8 cellular contexts compared by ENCODE assay signal in the genomic region with DNA sequence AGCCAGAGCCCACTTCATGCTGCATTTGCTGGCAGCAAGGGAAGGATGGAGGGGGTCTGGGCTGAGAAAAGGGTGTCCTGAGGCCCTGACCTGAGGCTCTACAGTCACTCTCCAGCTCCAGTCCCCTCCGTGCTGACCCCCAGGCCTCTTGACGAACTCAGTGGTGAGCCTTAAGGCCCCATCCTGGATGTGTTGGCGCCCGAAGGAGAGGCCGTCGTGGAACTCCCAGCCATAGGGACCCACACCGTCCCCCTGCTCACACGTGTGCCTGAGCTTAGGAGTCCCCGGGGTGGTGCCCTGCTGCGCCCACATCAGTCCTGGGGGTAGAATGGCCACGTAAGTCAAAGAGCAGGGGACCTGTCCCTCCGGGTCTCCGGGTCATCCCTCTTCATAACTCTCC. TPM values are rescaled to one million over a fixed set of nuclear protein-coding genes. Genes with fewer than 3 reads are reported as not detected.
A peak's percentile ranks its signal among the peaks of the same experiment; 100 is the strongest.
DNase-seq lines count a peak whose midpoint lies in the region; ATAC-seq and TF ChIP-seq lines count a peak whose summit lies in the region.

No MANE protein-coding gene starts in this region.

- POLR2A ChIA-PET in activated naive CD8-positive, alpha-beta T cell treated with anti-CD3 and anti-CD28 coated beads, Interleukin-2, amount 10 ng/mL, durations not matched to agents 7 days and 5 days (lab: Charles Lee): interaction anchor here (0.6 to 1.6 kb wide), 8 partner anchors 10 to 178 kb away, joined by 3 to 11 read pairs (median 4); a partner anchor contains a TSS

- in situ Hi-C loops in G401 (cut with HindIII; ENCODE audit: low sequenced_read_pairs): no loop called here

- H3K4me1 ChIP-seq in tibial artery: peaks cover 0 to 23% (median 18%) of the 10 kb centered on the region in 4 donors

- H3K27me3 ChIP-seq in tibial artery: no peaks in the 10 kb centered on the region

- H3K4me3 ChIP-seq in tibial artery: peak overlapping the region; percentile 63 to 79

- H3K9me3 ChIP-seq in tibial artery: no peaks in the 10 kb centered on the region

- H3K27me3 Mint-ChIP-seq in activated T-cell treated with anti-CD3 and anti-CD28 coated beads, Interleukin-2, amount 50 U/mL, for 4 hours (ENCODE audit: low read depth): no peaks in the 10 kb centered on the region
- H3K27me3 Mint-ChIP-seq in activated naive CD8-positive, alpha-beta T cell treated with anti-CD3 and anti-CD28 coated beads, Interleukin-2, amount 10 ng/mL, durations not matched to agents 7 days and 5 days: no peaks in the 10 kb centered on the region

- ATAC-seq in activated T-cell treated with anti-CD3 and anti-CD28 coated beads, Interleukin-2, amount 50 U/mL, for 4 hours: peak; percentile 3 to 5
- ATAC-seq in activated naive CD8-positive, alpha-beta T cell treated with anti-CD3 and anti-CD28 coated beads, Interleukin-2, amount 10 ng/mL, durations not matched to agents 7 days and 5 days (ENCODE audit: low read depth): no peak

- H3K27ac Mint-ChIP-seq in activated naive CD8-positive, alpha-beta T cell treated with anti-CD3 and anti-CD28 coated beads, Interleukin-2, amount 10 ng/mL, durations not matched to agents 7 days and 5 days: peak overlapping the region; percentile 83

- H3K36me3 Mint-ChIP-seq in activated T-cell treated with anti-CD3 and anti-CD28 coated beads, Interleukin-2, amount 50 U/mL, for 4 hours (ENCODE audit: insufficient read depth): peaks cover 11% of the 10 kb centered on the region
- peaks cover 7% of the 10 kb centered on the region for H3K36me3 Mint-ChIP-seq in activated naive CD8-positive, alpha-beta T cell treated with anti-CD3 and anti-CD28 coated beads, Interleukin-2, amount 10 ng/mL, durations not matched to agents 7 days and 5 days

- peak overlapping the region; percentile 81 to 88 for H3K27ac ChIP-seq in tibial artery

- DNase-seq in activated T-cell treated with anti-CD3 and anti-CD28 coated beads, Interleukin-2, amount 50 U/mL, for 4 hours: no peak
- no peak for DNase-seq in activated T-cell treated with anti-CD3 and anti-CD28 coated beads for 4 hours
- DNase-seq in activated naive CD8-positive, alpha-beta T cell treated with anti-CD3 and anti-CD28 coated beads, Interleukin-2, amount 10 ng/mL, durations not matched to agents 7 days and 5 days: no peak
- peak; percentile 13 for DNase-seq in kidney tubule cell (ENCODE audit: low spot score)
- no peak for DNase-seq in tibial artery
- DNase-seq in G401 (ENCODE audit: low spot score): no peak
- no peak for DNase-seq in EL
- no peak for DNase-seq in mucosa of gallbladder (ENCODE audit: low spot score)

- H3K4me3 Mint-ChIP-seq in activated T-cell treated with anti-CD3 and anti-CD28 coated beads, Interleukin-2, amount 50 U/mL, for 4 hours: peak overlapping the region; percentile 96
- H3K4me3 Mint-ChIP-seq in activated naive CD8-positive, alpha-beta T cell treated with anti-CD3 and anti-CD28 coated beads, Interleukin-2, amount 10 ng/mL, durations not matched to agents 7 days and 5 days: peak overlapping the region; percentile 99

- no peak for TF ChIP-seq CTCF in tibial artery (IDR thresholded peaks at IDR 0.05)

- no peaks in the 10 kb centered on the region for H3K9me3 Mint-ChIP-seq in activated T-cell treated with anti-CD3 and anti-CD28 coated beads, Interleukin-2, amount 50 U/mL, for 4 hours
- no peaks in the 10 kb centered on the region for H3K9me3 Mint-ChIP-seq in activated naive CD8-positive, alpha-beta T cell treated with anti-CD3 and anti-CD28 coated beads, Interleukin-2, amount 10 ng/mL, durations not matched to agents 7 days and 5 days

- peaks cover 28% of the 10 kb centered on the region for H3K4me1 Mint-ChIP-seq in activated T-cell treated with anti-CD3 and anti-CD28 coated beads, Interleukin-2, amount 50 U/mL, for 4 hours (ENCODE audit: low read depth)
- peaks cover 24% of the 10 kb centered on the region for H3K4me1 Mint-ChIP-seq in activated naive CD8-positive, alpha-beta T cell treated with anti-CD3 and anti-CD28 coated beads, Interleukin-2, amount 10 ng/mL, durations not matched to agents 7 days and 5 days

- peaks cover 0 to 27% (median 10%) of the 10 kb centered on the region in 3 donors for H3K36me3 ChIP-seq in tibial artery

- intact Hi-C loops in tibial artery (cut with DNase I; ENCODE audit: low total_unique reads): no loop called here

RNA-seq across cellular contexts. Expression of a gene that starts 0.8 kb away (rescaled TPM):
- total RNA-seq in activated T-cell treated with anti-CD3 and anti-CD28 coated beads, Interleukin-2, amount 50 U/mL, for 4 hours: 100 to 1,000 TPM in 2 of 3 donors, 10 to 100 TPM in 1; 98.7 to 107 (median 103) TPM
- total RNA-seq in activated naive CD8-positive, alpha-beta T cell treated with anti-CD3 and anti-CD28 coated beads, Interleukin-2, amount 10 ng/mL, durations not matched to agents 7 days and 5 days: 10 to 100 TPM; 66.1 to 68.7 TPM
- total RNA-seq in G401 (2014; rRNA removed; shearing (Covaris generic)): 77.5 and 88.6 TPM in 2 replicates
- total RNA-seq in mucosa of gallbladder: 80.0 TPM

RNA-seq across cellular contexts. Expression of a gene that starts 6.2 kb away (rescaled TPM):
- total RNA-seq in activated T-cell treated with anti-CD3 and anti-CD28 coated beads, Interleukin-2, amount 50 U/mL, for 4 hours: 10 to 100 TPM; 19.3 to 21.5 (median 19.4) TPM
- 10 to 100 TPM; 66.8 to 69.6 TPM for total RNA-seq in activated naive CD8-positive, alpha-beta T cell treated with anti-CD3 and anti-CD28 coated beads, Interleukin-2, amount 10 ng/mL, durations not matched to agents 7 days and 5 days
- 59.6 and 72.2 TPM in 2 replicates for total RNA-seq in G401 (2014; rRNA removed; shearing (Covaris generic))
- total RNA-seq in mucosa of gallbladder: 132 TPM

RNA-seq across cellular contexts. Expression of a gene that starts 8.1 kb away (rescaled TPM):
- total RNA-seq in activated T-cell treated with anti-CD3 and anti-CD28 coated beads, Interleukin-2, amount 50 U/mL, for 4 hours: 100 to 1,000 TPM; 105 to 106 (median 106) TPM
- total RNA-seq in activated naive CD8-positive, alpha-beta T cell treated with anti-CD3 and anti-CD28 coated beads, Interleukin-2, amount 10 ng/mL, durations not matched to agents 7 days and 5 days: 10 to 100 TPM; 91.6 to 92.1 TPM
- 33.2 and 58.9 TPM in 2 replicates for total RNA-seq in G401 (2014; rRNA removed; shearing (Covaris generic))
- total RNA-seq in mucosa of gallbladder: 80.9 TPM

RNA-seq across cellular contexts. Expression of a gene that starts 9.5 kb away (rescaled TPM):
- 10 to 100 TPM; 49.3 to 72.6 (median 55.8) TPM for total RNA-seq in activated T-cell treated with anti-CD3 and anti-CD28 coated beads, Interleukin-2, amount 50 U/mL, for 4 hours
- total RNA-seq in activated naive CD8-positive, alpha-beta T cell treated with anti-CD3 and anti-CD28 coated beads, Interleukin-2, amount 10 ng/mL, durations not matched to agents 7 days and 5 days: 10 to 100 TPM; 46.8 to 51.4 TPM
- total RNA-seq in G401 (2014; rRNA removed; shearing (Covaris generic)): 7.8 and 15.7 TPM in 2 replicates
- 51.8 TPM for total RNA-seq in mucosa of gallbladder

RNA-seq across cellular contexts. Expression of a gene that starts 18.4 kb away (rescaled TPM):
- total RNA-seq in activated T-cell treated with anti-CD3 and anti-CD28 coated beads, Interleukin-2, amount 50 U/mL, for 4 hours: 10 to 100 TPM; 13.7 to 17.3 (median 13.9) TPM
- 10 to 100 TPM; 36.8 to 37.1 TPM for total RNA-seq in activated naive CD8-positive, alpha-beta T cell treated with anti-CD3 and anti-CD28 coated beads, Interleukin-2, amount 10 ng/mL, durations not matched to agents 7 days and 5 days
- 15.7 and 19.0 TPM in 2 replicates for total RNA-seq in G401 (2014; rRNA removed; shearing (Covaris generic))
- total RNA-seq in mucosa of gallbladder: 26.5 TPM
